In genomic region chr1:42957880-42958487, GRCh38 we compare ENCODE assay signal across 8 cellular contexts.
DNase-seq lines count a peak whose midpoint lies in the region; ATAC-seq lines count a peak whose summit lies in the region.

No MANE protein-coding gene starts in this region.

- peak overlapping the region; percentile 96 for H3K27ac Mint-ChIP-seq in stimulated activated naive B cell treated with anti-CD40 and anti-IgM and Interleukin-4, amounts not matched to agents 10 μg/mL and 1 μg/mL and 100 μg/mL, for 72 hours

- H3K4me1 ChIP-seq in muscle layer of duodenum (ENCODE audit: control insufficient read depth in 1 of 2, insufficient read depth in 2 of 2, low read length in 2 of 2) = peaks cover 7 to 16% of the 10 kb centered on the region in 2 donors

- H3K9me3 ChIP-seq in muscle layer of duodenum (ENCODE audit: control insufficient read depth in 1 of 2, low read length in 2 of 2) = no peaks in the 10 kb centered on the region

- peaks cover 16 to 36% of the 10 kb centered on the region in 2 donors for H3K36me3 Mint-ChIP-seq in stimulated activated naive B cell treated with anti-CD40 and anti-IgM and Interleukin-4, amounts not matched to agents 10 μg/mL and 1 μg/mL and 100 μg/mL, for 72 hours

- peaks cover 0 to 2% of the 10 kb centered on the region in 2 donors for H3K9me3 Mint-ChIP-seq in stimulated activated naive B cell treated with anti-CD40 and anti-IgM and Interleukin-4, amounts not matched to agents 10 μg/mL and 1 μg/mL and 100 μg/mL, for 72 hours

- peak; percentile 89 for DNase-seq in AG08396 (ENCODE audit: low spot score)
- peak; percentile 46 to 90 for DNase-seq in NCI-H526 (lab: John Stamatoyannopoulos, UW)
- DNase-seq in activated T-cell treated with anti-CD3 and anti-CD28 coated beads for 1 hour (ENCODE audit: low read depth) = peak; percentile 50
- DNase-seq in epithelial cell of prostate (ENCODE audit: low read depth, low spot score) = no peak
- DNase-seq in stimulated activated naive B cell treated with anti-CD40 and anti-IgM and Interleukin-4, amounts not matched to agents 10 μg/mL and 1 μg/mL and 100 μg/mL, for 72 hours = peak; percentile 66

- peak overlapping the region; percentile 90 to 93 for H3K4me3 Mint-ChIP-seq in stimulated activated naive B cell treated with anti-CD40 and anti-IgM and Interleukin-4, amounts not matched to agents 10 μg/mL and 1 μg/mL and 100 μg/mL, for 72 hours

- H3K27me3 ChIP-seq in muscle layer of duodenum (ENCODE audit: low read depth, low read length) = peaks cover 6% of the 10 kb centered on the region

- H3K4me3 ChIP-seq in muscle layer of duodenum (ENCODE audit: low read depth in 1 of 2, low read length in 2 of 2) = peak overlapping the region; percentile 52 to 87

- peak overlapping the region; percentile 98 for H3K27ac ChIP-seq in epithelial cell of prostate
- no peak overlapping the region for H3K27ac ChIP-seq in muscle layer of duodenum (ENCODE audit: low read length)

- peaks cover 50 to 79% of the 10 kb centered on the region in 2 donors for H3K4me1 Mint-ChIP-seq in stimulated activated naive B cell treated with anti-CD40 and anti-IgM and Interleukin-4, amounts not matched to agents 10 μg/mL and 1 μg/mL and 100 μg/mL, for 72 hours

- ATAC-seq in GM18867 (IDR thresholded peaks at IDR 0.05; ENCODE audit: unreplicated experiment) = peak; percentile 53
- peak; percentile 43 for ATAC-seq in HG03066 (IDR thresholded peaks at IDR 0.05; ENCODE audit: low read depth, unreplicated experiment)
- peak; percentile 48 to 57 for ATAC-seq in stimulated activated naive B cell treated with anti-CD40 and anti-IgM and Interleukin-4, amounts not matched to agents 10 μg/mL and 1 μg/mL and 100 μg/mL, for 72 hours (replicated peaks)

- H3K36me3 ChIP-seq in muscle layer of duodenum (ENCODE audit: control insufficient read depth in 1 of 2, insufficient read depth in 2 of 2, low read length in 2 of 2) = no peaks in the 10 kb centered on the region

- H3K27me3 Mint-ChIP-seq in stimulated activated naive B cell treated with anti-CD40 and anti-IgM and Interleukin-4, amounts not matched to agents 10 μg/mL and 1 μg/mL and 100 μg/mL, for 72 hours = no peaks in the 10 kb centered on the region
